Comparison of ENCODE assay signal across 13 cellular contexts in the genomic region with DNA sequence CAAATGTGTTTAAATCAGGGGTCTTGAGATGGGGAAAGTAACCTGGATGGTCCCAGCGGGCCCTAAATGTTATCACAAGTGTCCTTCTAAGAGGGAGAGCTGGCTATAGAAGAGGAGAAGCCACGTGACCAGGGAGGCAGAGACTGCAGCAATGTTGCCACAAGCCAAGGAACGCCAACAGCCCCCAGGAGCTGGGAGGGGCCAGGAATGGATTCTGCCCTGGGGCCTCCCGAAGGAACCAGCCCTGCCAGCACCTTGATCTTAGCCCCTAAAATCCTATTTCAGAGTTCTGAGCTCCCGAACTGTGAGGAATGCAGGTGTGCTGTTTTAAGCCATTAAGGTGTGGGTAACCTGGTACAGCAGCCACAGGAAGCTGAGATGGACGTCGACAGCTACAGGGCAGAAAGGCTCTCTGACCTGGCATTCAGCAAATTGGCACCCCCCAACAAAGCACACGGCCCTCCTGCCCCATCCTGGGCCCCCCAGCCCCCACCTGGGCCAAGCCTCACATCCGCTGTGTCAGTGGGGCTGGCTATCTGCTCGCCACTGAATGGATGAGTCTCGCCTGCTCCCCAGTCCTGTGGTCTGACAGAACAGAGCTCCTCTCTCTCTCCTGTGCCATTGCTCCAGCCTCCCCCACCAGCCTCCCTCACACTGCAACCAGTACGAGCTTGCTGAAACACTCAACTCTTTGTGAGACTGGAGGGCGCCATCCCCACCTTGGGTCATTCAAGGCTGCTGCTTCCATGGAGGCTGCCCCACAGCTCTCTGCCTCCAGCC.
DNase-seq lines count a peak whose midpoint lies in the region; FAIRE-seq and TF ChIP-seq lines count a peak whose summit lies in the region.
"Had no signal": no experiment of that assay in that cellular context is flagged by ENCODE, and none has a peak within 500 bp of the region (broad histone marks: within the 10 kb centered on the region; RNA-seq: fewer than 3 reads in every experiment).

No MANE protein-coding gene starts in this region.

- no peak for TF ChIP-seq EP300 in transverse colon (IDR thresholded peaks at IDR 0.05; ENCODE audit: low read depth)

- H3K36me3 ChIP-seq in transverse colon, result no peaks in the 10 kb centered on the region

- no peaks in the 10 kb centered on the region for H3K9me3 ChIP-seq in transverse colon

- in situ Hi-C loops in transverse colon (cut with MboI; ENCODE audit: low pct_ligation_motif_present in 1 of 4, low pct_unique_long_range_greater_than_20kb in 1 of 4, low sequenced_read_pairs in 3 of 4), result no loop called here

- POLR2A ChIA-PET in activated CD4-positive, alpha-beta memory T cell treated with anti-CD3 and anti-CD28 coated beads for 36 hours (lab: Charles Lee), result no interaction called here
- POLR2A ChIA-PET in activated CD4-positive, alpha-beta memory T cell treated with anti-CD3 and anti-CD28 coated beads, Interleukin-2, amount 10 ng/mL, durations not matched to agents 7 days and 5 days (lab: Charles Lee), result no interaction called here

- peaks cover 3% of the 10 kb centered on the region for H3K27me3 Mint-ChIP-seq in activated CD4-positive, alpha-beta memory T cell treated with anti-CD3 and anti-CD28 coated beads for 36 hours
- no peaks in the 10 kb centered on the region for H3K27me3 Mint-ChIP-seq in activated CD4-positive, alpha-beta memory T cell treated with anti-CD3 and anti-CD28 coated beads, Interleukin-2, amount 10 ng/mL, durations not matched to agents 7 days and 5 days
- H3K27me3 Mint-ChIP-seq in nephron (ENCODE audit: low read depth), result peaks cover 4% of the 10 kb centered on the region

- DNase-seq in activated CD4-positive, alpha-beta memory T cell treated with anti-CD3 and anti-CD28 coated beads for 36 hours, result peak; percentile 5
- DNase-seq in activated CD4-positive, alpha-beta memory T cell treated with anti-CD3 and anti-CD28 coated beads, Interleukin-2, amount 10 ng/mL, durations not matched to agents 7 days and 5 days, result no peak
- peak; percentile 52 for DNase-seq in fibroblast of mammary gland (ENCODE audit: low read depth)
- peak; percentile 2 for DNase-seq in transverse colon
- no peak for DNase-seq in frontal cortex (ENCODE audit: low spot score in 2 of 2)
- no peak for DNase-seq in GDM1 (lab: John Stamatoyannopoulos, UW)
- no peak for DNase-seq in stimulated activated naive CD4-positive, alpha-beta T cell (lab: John Stamatoyannopoulos, UW)
- DNase-seq: OCI-M1; stimulated activated CD4-positive, alpha-beta T cell treated with anti-CD3 and anti-CD28 coated beads, Interleukin-1b, Interleukin-23, amount 100 ng/mL, for 48 hours had no signal

- H3K27me3 ChIP-seq in transverse colon, result no peaks in the 10 kb centered on the region

- TF ChIP-seq POLR2A in transverse colon (IDR thresholded peaks at IDR 0.05), result no peak

- no peaks in the 10 kb centered on the region for H3K9me3 Mint-ChIP-seq in activated CD4-positive, alpha-beta memory T cell treated with anti-CD3 and anti-CD28 coated beads for 36 hours
- H3K9me3 Mint-ChIP-seq in activated CD4-positive, alpha-beta memory T cell treated with anti-CD3 and anti-CD28 coated beads, Interleukin-2, amount 10 ng/mL, durations not matched to agents 7 days and 5 days, result no peaks in the 10 kb centered on the region
- H3K9me3 Mint-ChIP-seq in nephron, result no peaks in the 10 kb centered on the region
- H3K9me3 Mint-ChIP-seq: naive thymus-derived CD4-positive, alpha-beta T cell had no signal

- H3K27ac Mint-ChIP-seq in activated CD4-positive, alpha-beta memory T cell treated with anti-CD3 and anti-CD28 coated beads for 36 hours, result no peak overlapping the region
- no peak overlapping the region for H3K27ac Mint-ChIP-seq in activated CD4-positive, alpha-beta memory T cell treated with anti-CD3 and anti-CD28 coated beads, Interleukin-2, amount 10 ng/mL, durations not matched to agents 7 days and 5 days
- H3K27ac Mint-ChIP-seq in nephron, result peak overlapping the region in 2 of 3 experiments; percentile 98 to 99
- H3K27ac Mint-ChIP-seq: naive thymus-derived CD4-positive, alpha-beta T cell; stimulated activated memory B cell treated with anti-CD40 and anti-IgM and Interleukin-4, amounts not matched to agents 10 μg/mL and 1 μg/mL and 100 μg/mL, for 72 hours had no signal

- TF ChIP-seq CTCF in fibroblast of mammary gland (conservative IDR thresholded peaks at IDR 0.05; ENCODE audit: control insufficient read depth, insufficient read depth, low read depth, low read length) (no peak), nephron (IDR thresholded peaks at IDR 0.05; ENCODE audit: unreplicated experiment in 3 of 3) (no peak), transverse colon (IDR thresholded peaks at IDR 0.05) (no peak)

- FAIRE-seq in frontal cortex (lab: Jason Lieb, UNC), result no peak
- FAIRE-seq: endothelial cell of umbilical vein had no signal

- H3K36me3 Mint-ChIP-seq in activated CD4-positive, alpha-beta memory T cell treated with anti-CD3 and anti-CD28 coated beads for 36 hours, result no peaks in the 10 kb centered on the region
- H3K36me3 Mint-ChIP-seq in activated CD4-positive, alpha-beta memory T cell treated with anti-CD3 and anti-CD28 coated beads, Interleukin-2, amount 10 ng/mL, durations not matched to agents 7 days and 5 days (ENCODE audit: low read depth), result no peaks in the 10 kb centered on the region
- no peaks in the 10 kb centered on the region for H3K36me3 Mint-ChIP-seq in nephron (ENCODE audit: low read depth)
- H3K36me3 Mint-ChIP-seq: naive thymus-derived CD4-positive, alpha-beta T cell; stimulated activated memory B cell treated with anti-CD40 and anti-IgM and Interleukin-4, amounts not matched to agents 10 μg/mL and 1 μg/mL and 100 μg/mL, for 72 hours had no signal

- WGBS in transverse colon (ENCODE audit: low coverage in 1 of 2), 2 donors, result 67 to 69% methylated on average over 7 to 12 of the region's 13 CpGs

- H3K4me3 Mint-ChIP-seq in activated CD4-positive, alpha-beta memory T cell treated with anti-CD3 and anti-CD28 coated beads for 36 hours, result no peak overlapping the region
- no peak overlapping the region for H3K4me3 Mint-ChIP-seq in activated CD4-positive, alpha-beta memory T cell treated with anti-CD3 and anti-CD28 coated beads, Interleukin-2, amount 10 ng/mL, durations not matched to agents 7 days and 5 days
- peak overlapping the region in 1 of 3 experiments; percentile 70 for H3K4me3 Mint-ChIP-seq in nephron
- H3K4me3 Mint-ChIP-seq: naive thymus-derived CD4-positive, alpha-beta T cell; stimulated activated memory B cell treated with anti-CD40 and anti-IgM and Interleukin-4, amounts not matched to agents 10 μg/mL and 1 μg/mL and 100 μg/mL, for 72 hours had no signal

- intact Hi-C loops in activated CD4-positive, alpha-beta memory T cell treated with anti-CD3 and anti-CD28 coated beads for 36 hours (cut with micrococcal nuclease), result no loop called here
- intact Hi-C loops in transverse colon (cut with DNase I; ENCODE audit: low total_unique reads), result no loop called here

- CTCF ChIA-PET in activated CD4-positive, alpha-beta memory T cell treated with anti-CD3 and anti-CD28 coated beads for 36 hours (lab: Charles Lee), result no interaction called here
- CTCF ChIA-PET in activated CD4-positive, alpha-beta memory T cell treated with anti-CD3 and anti-CD28 coated beads, Interleukin-2, amount 10 ng/mL, durations not matched to agents 7 days and 5 days (lab: Charles Lee), result no interaction called here

- no peaks in the 10 kb centered on the region for H3K4me1 Mint-ChIP-seq in activated CD4-positive, alpha-beta memory T cell treated with anti-CD3 and anti-CD28 coated beads for 36 hours (ENCODE audit: low read depth)
- H3K4me1 Mint-ChIP-seq in activated CD4-positive, alpha-beta memory T cell treated with anti-CD3 and anti-CD28 coated beads, Interleukin-2, amount 10 ng/mL, durations not matched to agents 7 days and 5 days, result no peaks in the 10 kb centered on the region
- peaks cover 74% of the 10 kb centered on the region for H3K4me1 Mint-ChIP-seq in nephron
- H3K4me1 Mint-ChIP-seq: naive thymus-derived CD4-positive, alpha-beta T cell; stimulated activated memory B cell treated with anti-CD40 and anti-IgM and Interleukin-4, amounts not matched to agents 10 μg/mL and 1 μg/mL and 100 μg/mL, for 72 hours had no signal

- peaks cover 7 to 31% (median 13%) of the 10 kb centered on the region in 4 donors for H3K4me1 ChIP-seq in transverse colon

- H3K4me3 ChIP-seq in fibroblast of mammary gland (ENCODE audit: control insufficient read depth, low read depth, low read length) (no peak overlapping the region), transverse colon (no peak overlapping the region)

- H3K27ac ChIP-seq in transverse colon, result peak overlapping the region; percentile 76 to 84 (median 81)

Comparison
In these comparisons a context has a peak if more than half of its experiments do, and no peak if none do; other contexts are left out.
1. DNase-seq: peak in activated CD4-positive, alpha-beta memory T cell treated with anti-CD3 and anti-CD28 coated beads for 36 hours (single experiment), fibroblast of mammary gland (single experiment) and transverse colon (single experiment); none in activated CD4-positive, alpha-beta memory T cell treated with anti-CD3 and anti-CD28 coated beads, Interleukin-2, amount 10 ng/mL, durations not matched to agents 7 days and 5 days (single experiment), frontal cortex (0 of 2), GDM1 (single experiment) and stimulated activated naive CD4-positive, alpha-beta T cell (0 of 6).
2. H3K27ac Mint-ChIP-seq: peak in nephron (2 of 3); none in activated CD4-positive, alpha-beta memory T cell treated with anti-CD3 and anti-CD28 coated beads for 36 hours (single experiment) and activated CD4-positive, alpha-beta memory T cell treated with anti-CD3 and anti-CD28 coated beads, Interleukin-2, amount 10 ng/mL, durations not matched to agents 7 days and 5 days (single experiment).